In genomic region chr11:2233693-2234455, GRCh38 we compare ENCODE assay signal across 27 cellular contexts. TPM values are rescaled to one million over a fixed set of nuclear protein-coding genes. Genes with fewer than 3 reads are reported as not detected.
"Had no signal": no experiment of that assay in that cellular context is flagged by ENCODE, and none has a peak within 500 bp of the region (broad histone marks: within the 10 kb centered on the region; RNA-seq: fewer than 3 reads in every experiment).

No MANE protein-coding gene starts in this region.

- H3K27ac ChIP-seq: neutrophil, pancreas, prostate gland, right lobe of liver, skin epidermis, stomach, thoracic aorta, thyroid gland, tibial nerve, upper lobe of right lung, uterus had no signal

- H3K9me3 ChIP-seq: pancreas, prostate gland, right lobe of liver, thyroid gland had no signal

- DNase-seq: naive B cell; naive thymus-derived CD8-positive, alpha-beta T cell; nephron progenitor cell; nucleus accumbens; pancreas; retina; right cardiac atrium; right lobe of liver; stimulated activated CD4-positive, alpha-beta T cell treated with anti-CD3 and anti-CD28 coated beads, Interleukin-15, amount 100 ng/mL, for 24 hours; stimulated activated CD4-positive, alpha-beta T cell treated with anti-CD3 and anti-CD28 coated beads, Interleukin-2, amount 100 ng/mL, for 24 hours; stimulated activated CD4-positive, alpha-beta T cell treated with anti-CD3 and anti-CD28 coated beads, Interleukin-2, amount 100 ng/mL, for 48 hours; stimulated activated CD4-positive, alpha-beta T cell treated with anti-CD3 and anti-CD28 coated beads, Interleukin-4, amount 100 ng/mL, for 24 hours; stimulated activated naive B cell treated with anti-CD40 and anti-IgM and Interleukin-4, amounts not matched to agents 10 μg/mL and 1 μg/mL and 100 μg/mL, for 72 hours; stimulated activated naive CD4-positive, alpha-beta T cell treated with Interleukin-2 at 50 U/mL for 16 hours; stomach; thyroid gland; upper lobe of right lung; uterus had no signal

- ATAC-seq: naive thymus-derived CD8-positive, alpha-beta T cell; natural killer cell treated with Interleukin-12 subunit alpha and Interleukin-12 subunit beta and Interleukin-15 and Interleukin-18, amount 100 ng/mL, for 72 hours; pancreas; right cardiac atrium; stimulated activated effector memory CD8-positive, alpha-beta T cell treated with anti-CD3 and anti-CD28 coated beads, Interleukin-12 subunit alpha, Interleukin-12 subunit beta, amount 100 ng/mL, for 72 hours; stimulated activated naive B cell treated with anti-CD40 and anti-IgM and Interleukin-4, amounts not matched to agents 10 μg/mL and 1 μg/mL and 100 μg/mL, for 72 hours; upper lobe of right lung had no signal

- H3K27me3 ChIP-seq: pancreas, right lobe of liver, stomach, thyroid gland, tibial nerve, upper lobe of right lung, uterus had no signal

- H3K4me1 ChIP-seq: pancreas, prostate gland, right lobe of liver, stomach, thyroid gland, tibial nerve, upper lobe of right lung, uterus had no signal

- H3K4me3 ChIP-seq: pancreas, prostate gland, right lobe of liver, skin epidermis, stomach, thoracic aorta, thyroid gland, tibial nerve, upper lobe of right lung, uterus had no signal

- H3K36me3 ChIP-seq: neutrophil, prostate gland, right lobe of liver, stomach, thoracic aorta, thyroid gland, tibial nerve, upper lobe of right lung, uterus had no signal

RNA-seq across cellular contexts. Expression of gene ASCL2, which starts 36.5 kb away (rescaled TPM):
- total RNA-seq: osteocyte, pulmonary artery endothelial cell had no signal
